In genomic region chr2:28748176-28748575, GRCh38 we compare ENCODE assay signal across 14 cellular contexts. TPM values are rescaled to one million over a fixed set of nuclear protein-coding genes. Genes with fewer than 3 reads are reported as not detected.
A peak's percentile ranks its signal among the peaks of the same experiment; 100 is the strongest.
DNase-seq lines count a peak whose midpoint lies in the region; ATAC-seq and TF ChIP-seq lines count a peak whose summit lies in the region.
"Had no signal": no experiment of that assay in that cellular context is flagged by ENCODE, and none has a peak within 500 bp of the region (broad histone marks: within the 10 kb centered on the region; RNA-seq: fewer than 3 reads in every experiment).

No MANE protein-coding gene starts in this region.

- no peaks in the 10 kb centered on the region for H3K27me3 Mint-ChIP-seq in CD8-positive, alpha-beta memory T cell
- H3K27me3 Mint-ChIP-seq in nephron progenitor cell (ENCODE audit: low read depth, poor library complexity): peaks cover 6% of the 10 kb centered on the region
- H3K27me3 Mint-ChIP-seq: activated B cell treated with CpG ODN at 0.5 μM for 24 hours had no signal

- no peak for DNase-seq in CD8-positive, alpha-beta memory T cell
- DNase-seq in Panc1 (ENCODE audit: low read depth, low spot score) (no peak), colonic mucosa (no peak), gastrocnemius medialis (no peak), occipital lobe (lab: John Stamatoyannopoulos, UW) (no peak), nephron progenitor cell (no peak), T1000 (lab: John Stamatoyannopoulos, UW) (no peak)
- DNase-seq in stimulated activated CD4-positive, alpha-beta T cell treated with anti-CD3 and anti-CD28 coated beads, Interleukin-1b, Interleukin-23, amount 100 ng/mL, for 48 hours: no peak
- DNase-seq: activated B cell treated with CpG ODN at 0.5 μM for 24 hours, glutamatergic neuron, islet precursor cell had no signal

- peak overlapping the region; percentile 44 to 78 (median 69) for H3K4me3 Mint-ChIP-seq in CD8-positive, alpha-beta memory T cell
- H3K4me3 Mint-ChIP-seq in nephron progenitor cell: no peak overlapping the region
- H3K4me3 Mint-ChIP-seq: activated B cell treated with CpG ODN at 0.5 μM for 24 hours, mesothelial cell of epicardium had no signal

- CTCF ChIA-PET in CD8-positive, alpha-beta memory T cell (lab: Charles Lee): interaction anchor here (1.6 to 7.1 kb wide), 2 partner anchors 154 to 182 kb away, joined by 7 to 70 read pairs; no protein-coding TSS in a partner anchor
- CTCF ChIA-PET in Panc1 (lab: Charles Lee): no interaction called here

- H3K36me3 ChIP-seq in CD8-positive, alpha-beta memory T cell (ENCODE audit: insufficient read depth, low read length): no peaks in the 10 kb centered on the region
- H3K36me3 ChIP-seq in Panc1 (ENCODE audit: control insufficient read depth, insufficient read depth, low read length) (peaks cover 6% of the 10 kb centered on the region; the same call in 1 of the 2 replicates), colonic mucosa (no peaks in the 10 kb centered on the region), gastrocnemius medialis (no peaks in the 10 kb centered on the region)

- H3K4me1 Mint-ChIP-seq in CD8-positive, alpha-beta memory T cell: peaks cover 30 to 42% (median 40%) of the 10 kb centered on the region in 3 donors
- peaks cover 32% of the 10 kb centered on the region for H3K4me1 Mint-ChIP-seq in nephron progenitor cell

- POLR2A ChIA-PET in CD8-positive, alpha-beta memory T cell (lab: Charles Lee): interaction anchor here (1.3 kb wide), 1 partner anchor 368 kb away, joined by 3 read pairs; no protein-coding TSS in a partner anchor
- POLR2A ChIA-PET in Panc1 (lab: Charles Lee): no interaction called here

- intact Hi-C loops in Panc1 (cut with micrococcal nuclease; ENCODE audit: unreplicated experiment): no loop called here
- intact Hi-C loops in colonic mucosa (cut with DNase I): loop anchor here (5.0 kb wide), 1 partner anchor 81 kb away; no protein-coding TSS in a partner anchor
- intact Hi-C loops in gastrocnemius medialis (cut with DNase I; ENCODE audit: low total_unique reads): no loop called here

- BruUV-seq in Panc1 (replicated peaks; lab: Mats Ljungman, UMichigan): no TSS peak

- no peak for TF ChIP-seq POLR2A in gastrocnemius medialis (IDR thresholded peaks at IDR 0.05)

- no peak overlapping the region for H3K4me3 ChIP-seq in CD8-positive, alpha-beta memory T cell (ENCODE audit: low read length)
- no peak overlapping the region for H3K4me3 ChIP-seq in Panc1 (ENCODE audit: low read depth in 2 of 2, low read length in 2 of 2)
- H3K4me3 ChIP-seq in colonic mucosa: no peak overlapping the region
- H3K4me3 ChIP-seq in gastrocnemius medialis: no peak overlapping the region
- H3K4me3 ChIP-seq: GM12878 had no signal

- peaks cover 39% of the 10 kb centered on the region for H3K4me1 ChIP-seq in CD8-positive, alpha-beta memory T cell (ENCODE audit: insufficient read depth, low read length)
- H3K4me1 ChIP-seq in Panc1 (ENCODE audit: control insufficient read depth, insufficient read depth, low read length): peaks cover 7% of the 10 kb centered on the region
- peaks cover 6% of the 10 kb centered on the region for H3K4me1 ChIP-seq in colonic mucosa
- H3K4me1 ChIP-seq in gastrocnemius medialis: peaks cover 30 to 43% of the 10 kb centered on the region in 2 donors

- no peaks in the 10 kb centered on the region for H3K27me3 ChIP-seq in CD8-positive, alpha-beta memory T cell (ENCODE audit: insufficient read depth, low read length, poor library complexity, severe bottlenecking)
- no peaks in the 10 kb centered on the region for H3K27me3 ChIP-seq in Panc1 (ENCODE audit: control insufficient read depth, insufficient read depth, low read length)
- no peaks in the 10 kb centered on the region for H3K27me3 ChIP-seq in colonic mucosa
- H3K27me3 ChIP-seq in gastrocnemius medialis: no peaks in the 10 kb centered on the region

- peak overlapping the region in 1 of 2 donors; percentile 67 for H3K9ac ChIP-seq in colonic mucosa (ENCODE audit: low read depth in 2 of 2, low read length in 2 of 2)

- in situ Hi-C loops in Panc1 (cut with HindIII; ENCODE audit: low pct_unique_long_range_greater_than_20kb, low sequenced_read_pairs) (no loop called here), gastrocnemius medialis (cut with MboI; ENCODE audit: low sequenced_read_pairs in 4 of 4) (no loop called here)

- no peak overlapping the region for H3K27ac ChIP-seq in CD8-positive, alpha-beta memory T cell (ENCODE audit: low read depth, low read length)
- H3K27ac ChIP-seq in Panc1 (ENCODE audit: low read length) (peak overlapping the region; percentile 4; the same call in 1 of the 2 replicates), colonic mucosa (peak overlapping the region; percentile 38), gastrocnemius medialis (peak overlapping the region; percentile 96 to 99 (median 97))

- H3K9me3 Mint-ChIP-seq in CD8-positive, alpha-beta memory T cell: no peaks in the 10 kb centered on the region
- H3K9me3 Mint-ChIP-seq in nephron progenitor cell: peaks cover 4% of the 10 kb centered on the region
- H3K9me3 Mint-ChIP-seq: activated B cell treated with CpG ODN at 0.5 μM for 24 hours, mesothelial cell of epicardium had no signal

- H3K27ac Mint-ChIP-seq in CD8-positive, alpha-beta memory T cell: peak overlapping the region; percentile 83 to 100 (median 92)
- no peak overlapping the region for H3K27ac Mint-ChIP-seq in nephron progenitor cell
- H3K27ac Mint-ChIP-seq: activated B cell treated with CpG ODN at 0.5 μM for 24 hours, mesothelial cell of epicardium had no signal

- H3K9me3 ChIP-seq in CD8-positive, alpha-beta memory T cell (ENCODE audit: low read length): no peaks in the 10 kb centered on the region
- H3K9me3 ChIP-seq in Panc1 (ENCODE audit: control insufficient read depth, insufficient read depth, low read depth, low read length) (no peaks in the 10 kb centered on the region), colonic mucosa (no peaks in the 10 kb centered on the region), gastrocnemius medialis (no peaks in the 10 kb centered on the region)

- TF ChIP-seq CTCF in Panc1 (IDR thresholded peaks at IDR 0.05): no peak
- TF ChIP-seq CTCF in colonic mucosa (IDR thresholded peaks at IDR 0.05): no peak
- no peak for TF ChIP-seq CTCF in gastrocnemius medialis (IDR thresholded peaks at IDR 0.05 in 4 of 5, conservative IDR thresholded peaks at IDR 0.05 in 1 of 5)
- TF ChIP-seq CTCF in nephron progenitor cell (IDR thresholded peaks at IDR 0.05): no peak

- no peak for ATAC-seq in Panc1
- ATAC-seq in gastrocnemius medialis: no peak
- ATAC-seq: GM12878, SK-N-SH treated with all-trans-retinoic acid at 6 μM for 48 hours had no signal

- H3K36me3 Mint-ChIP-seq in CD8-positive, alpha-beta memory T cell: peaks cover 0 to 23% (median 0%) of the 10 kb centered on the region in 3 donors
- peaks cover 17% of the 10 kb centered on the region for H3K36me3 Mint-ChIP-seq in nephron progenitor cell (ENCODE audit: low read depth)
- H3K36me3 Mint-ChIP-seq: mesothelial cell of epicardium had no signal

RNA-seq across cellular contexts. Expression of gene PPP1CB, which starts 3.5 kb away (rescaled TPM):
- total RNA-seq in CD8-positive, alpha-beta memory T cell: 100 to 1,000 TPM; 208 to 214 TPM
- 95.4 TPM for polyA plus RNA-seq in CD8-positive, alpha-beta memory T cell
- total RNA-seq in Panc1 (2021; ENCODE audit: unreplicated experiment): 180 TPM
- polyA plus RNA-seq in Panc1 (2012; ENCODE audit: insufficient read length): 103 TPM
- 100 to 1,000 TPM; 273 to 478 TPM for total RNA-seq in colonic mucosa
- total RNA-seq in gastrocnemius medialis: 100 to 1,000 TPM; 230 to 419 (median 317) TPM
- 433 TPM for total RNA-seq in occipital lobe
